Comparison of ENCODE assay signal across 8 cellular contexts in genomic region chr10:88385601-88386203, GRCh38.
DNase-seq lines count a peak whose midpoint lies in the region; ATAC-seq and TF ChIP-seq lines count a peak whose summit lies in the region.

No MANE protein-coding gene starts in this region.

- H4K20me1 ChIP-seq in Loucy (ENCODE audit: insufficient read depth, low read length, poor library complexity, severe bottlenecking), result no peaks in the 10 kb centered on the region

- H3K36me3 ChIP-seq in Loucy (ENCODE audit: insufficient read depth, low read length), result peaks cover 18% of the 10 kb centered on the region
- no peaks in the 10 kb centered on the region for H3K36me3 ChIP-seq in heart left ventricle

- DNase-seq in H4 (ENCODE audit: low spot score), result peak; percentile 72
- DNase-seq in activated CD8-positive, alpha-beta memory T cell treated with anti-CD3 and anti-CD28 coated beads for 1 hour (ENCODE audit: extremely low read depth in 1 of 2, low read depth in 1 of 2), result peak; percentile 19 to 20
- peak in 1 of 5 donors; percentile 60 for DNase-seq in heart left ventricle
- peak; percentile 7 to 11 for DNase-seq in stimulated activated CD4-positive, alpha-beta T cell treated with anti-CD3 and anti-CD28 coated beads, Interleukin-15, amount 100 ng/mL, for 48 hours (ENCODE audit: low read depth in 2 of 2)
- no peak for DNase-seq in NCI-H1436 (lab: John Stamatoyannopoulos, UW)
- DNase-seq in medulla oblongata (ENCODE audit: extremely low spot score), result no peak

- peak; percentile 37 for ATAC-seq in GM18499 (IDR thresholded peaks at IDR 0.05; ENCODE audit: insufficient read depth, unreplicated experiment)
- ATAC-seq in heart left ventricle, result no peak

- H3K4me1 ChIP-seq in Loucy (ENCODE audit: insufficient read depth, low read length, poor library complexity, severe bottlenecking) (peaks cover 76% of the 10 kb centered on the region), heart left ventricle (peaks cover 0 to 50% (median 19%) of the 10 kb centered on the region in 12 donors)

- no peaks in the 10 kb centered on the region for H3K27me3 ChIP-seq in Loucy (ENCODE audit: insufficient read depth, low read length, poor library complexity, severe bottlenecking)
- H3K27me3 ChIP-seq in heart left ventricle, result no peaks in the 10 kb centered on the region

- peaks cover 20% of the 10 kb centered on the region for H3K79me2 ChIP-seq in Loucy (ENCODE audit: insufficient read depth, low read length)

- no peaks in the 10 kb centered on the region for H3K9me2 ChIP-seq in Loucy (replicated peaks; ENCODE audit: low read depth, low read length)

- peak overlapping the region; percentile 43 to 73 (median 55) for H3K27ac ChIP-seq in heart left ventricle

- intact Hi-C loops in heart left ventricle (cut with DNase I), result loop anchor here (2.0 to 10.0 kb wide), 11 partner anchors 128 to 533 kb away; partner anchors contain the start of genes KLLN (in 4 of the 10) and PTEN (in 4 of the 10)

- 0 out of 2 replicates have a peak, but pooled peaks have one; percentile 11 for TF ChIP-seq CTCF in Loucy (conservative IDR thresholded peaks at IDR 0.05; ENCODE audit: low read length)
- no peak for TF ChIP-seq CTCF in heart left ventricle (IDR thresholded peaks at IDR 0.05)

- H3F3A ChIP-seq in Loucy (ENCODE audit: low read depth), result peaks cover 25% of the 10 kb centered on the region

- no peak overlapping the region for H2AFZ ChIP-seq in Loucy (ENCODE audit: low read length)

- 61 to 78% (median 68%) methylated on average over 11 of the region's 11 CpGs for WGBS in heart left ventricle, 4 donors

- H3K4me3 ChIP-seq in Loucy (ENCODE audit: low read length, poor library complexity, severe bottlenecking) (peak overlapping the region; percentile 72), heart left ventricle (no peak overlapping the region)

- H3K9ac ChIP-seq in Loucy (ENCODE audit: low read depth, low read length, poor library complexity, severe bottlenecking), result peak overlapping the region; percentile 99

- peak overlapping the region; percentile 97 for H3K4me2 ChIP-seq in Loucy (ENCODE audit: low read depth, low read length, poor library complexity, severe bottlenecking)

- no peak for TF ChIP-seq POLR2A in heart left ventricle (IDR thresholded peaks at IDR 0.05)

- H3K9me3 ChIP-seq in Loucy (ENCODE audit: insufficient read depth, low read depth, low read length) (peaks cover 25% of the 10 kb centered on the region), heart left ventricle (no peaks in the 10 kb centered on the region)

Comparison
In these comparisons a context has a peak if more than half of its experiments do, and no peak if none do; other contexts are left out.
1. DNase-seq: peak in H4 (single experiment), activated CD8-positive, alpha-beta memory T cell treated with anti-CD3 and anti-CD28 coated beads for 1 hour (2 of 2) and stimulated activated CD4-positive, alpha-beta T cell treated with anti-CD3 and anti-CD28 coated beads, Interleukin-15, amount 100 ng/mL, for 48 hours (2 of 2); none in NCI-H1436 (single experiment) and medulla oblongata (single experiment).